In genomic region chr16:10950393-10950792, GRCh38 we compare ENCODE assay signal across 17 cellular contexts. TPM values are rescaled to one million over a fixed set of nuclear protein-coding genes. Genes with fewer than 3 reads are reported as not detected.
DNase-seq lines count a peak whose midpoint lies in the region; ATAC-seq, FAIRE-seq and TF ChIP-seq lines count a peak whose summit lies in the region.
"Had no signal": no experiment of that assay in that cellular context is flagged by ENCODE, and none has a peak within 500 bp of the region (broad histone marks: within the 10 kb centered on the region; RNA-seq: fewer than 3 reads in every experiment).

No MANE protein-coding gene starts in this region.

- FAIRE-seq in H54 (lab: Jason Lieb, UNC), result peak; percentile 27
- FAIRE-seq: GM18507 had no signal

- no peak for TF ChIP-seq CTCF in CD4-positive, alpha-beta T cell (IDR thresholded peaks at IDR 0.05)

- intact Hi-C loops in CD4-positive, alpha-beta T cell (cut with DNase I, micrococcal nuclease), result loop anchor here in 1 of 2 experiments (5.0 kb wide), 1 partner anchor 1117 kb away; no protein-coding TSS in a partner anchor

- H3K27me3 Mint-ChIP-seq in CD4-positive, alpha-beta T cell, result no peaks in the 10 kb centered on the region
- H3K27me3 Mint-ChIP-seq: activated CD4-positive, alpha-beta memory T cell treated with anti-CD3 and anti-CD28 coated beads, Interleukin-2, amount 10 ng/mL, durations not matched to agents 7 days and 5 days had no signal

- TF ChIP-seq POLR2A in H54 (IDR thresholded peaks at IDR 0.05; ENCODE audit: low read depth, low read length), result no peak

- H3K4me3 Mint-ChIP-seq in CD4-positive, alpha-beta T cell, result no peak overlapping the region
- H3K4me3 Mint-ChIP-seq: activated CD4-positive, alpha-beta memory T cell treated with anti-CD3 and anti-CD28 coated beads, Interleukin-2, amount 10 ng/mL, durations not matched to agents 7 days and 5 days; natural killer cell had no signal

- H3K27ac Mint-ChIP-seq in CD4-positive, alpha-beta T cell, result no peak overlapping the region
- H3K27ac Mint-ChIP-seq: activated CD4-positive, alpha-beta memory T cell treated with anti-CD3 and anti-CD28 coated beads, Interleukin-2, amount 10 ng/mL, durations not matched to agents 7 days and 5 days had no signal

- H3K27ac ChIP-seq in CD4-positive, alpha-beta T cell (ENCODE audit: low read depth, low read length), result no peak overlapping the region
- H3K27ac ChIP-seq: SJCRH30, thoracic aorta had no signal

- CTCF ChIA-PET in CD4-positive, alpha-beta T cell (lab: Charles Lee), result interaction anchor here (1.3 kb wide), 1 partner anchor 14 kb away, joined by 3 read pairs; no protein-coding TSS in a partner anchor

- no peaks in the 10 kb centered on the region for H3K36me3 Mint-ChIP-seq in CD4-positive, alpha-beta T cell (ENCODE audit: low read depth)
- H3K36me3 Mint-ChIP-seq: natural killer cell had no signal

- DNase-seq in A172 (ENCODE audit: low spot score) (peak; percentile 24), H54 (ENCODE audit: insufficient read length, low spot score) (no peak), amniotic epithelial cell (ENCODE audit: low read depth) (peak; percentile 46), iris pigment epithelial cell (ENCODE audit: low read depth) (peak; percentile 62), DMS53 (lab: John Stamatoyannopoulos, UW) (no peak)
- no peak for DNase-seq in CD4-positive, alpha-beta T cell
- DNase-seq: activated CD4-positive, alpha-beta memory T cell treated with anti-CD3 and anti-CD28 coated beads, Interleukin-2, amount 10 ng/mL, durations not matched to agents 7 days and 5 days; aorta; dermis blood vessel endothelial cell; natural killer cell; NCI-H1930; SJCRH30 had no signal

- POLR2A ChIA-PET in CD4-positive, alpha-beta T cell (lab: Charles Lee), result interaction anchor here (4.3 kb wide), 1 partner anchor 305 kb away, joined by 19 read pairs; the partner anchor contains the start of gene SOCS1

- ATAC-seq in CD4-positive, alpha-beta T cell (ENCODE audit: poor library complexity), result no peak
- ATAC-seq in HG03565 (IDR thresholded peaks at IDR 0.05; ENCODE audit: unreplicated experiment), result no peak
- ATAC-seq in HG03159 (IDR thresholded peaks at IDR 0.05; ENCODE audit: unreplicated experiment), result no peak
- ATAC-seq: natural killer cell had no signal

- H3K4me1 Mint-ChIP-seq in CD4-positive, alpha-beta T cell (ENCODE audit: low read depth), result peaks cover 69% of the 10 kb centered on the region

- H3K9me3 ChIP-seq in CD4-positive, alpha-beta T cell (ENCODE audit: control insufficient read depth, low read length), result no peaks in the 10 kb centered on the region
- H3K9me3 ChIP-seq: SJCRH30, thoracic aorta had no signal

- no peaks in the 10 kb centered on the region for H3K9me3 Mint-ChIP-seq in CD4-positive, alpha-beta T cell
- H3K9me3 Mint-ChIP-seq: activated CD4-positive, alpha-beta memory T cell treated with anti-CD3 and anti-CD28 coated beads, Interleukin-2, amount 10 ng/mL, durations not matched to agents 7 days and 5 days; activated T-helper 2 cell treated with anti-CD3 and anti-CD28 coated beads, Interferon-gamma antibody, Interleukin-2, Interleukin-4, amounts not matched to agents 10 μg/mL and 5 μg/mL and 100 μg/mL, durations not matched to agents 14 hours and 24 hours and 36 hours; natural killer cell had no signal

- H3K27me3 ChIP-seq in CD4-positive, alpha-beta T cell (ENCODE audit: control insufficient read depth, insufficient read depth, low read length), result no peaks in the 10 kb centered on the region
- H3K27me3 ChIP-seq: SJCRH30 had no signal

RNA-seq across cellular contexts. Expression of gene CLEC16A, which starts 6.0 kb away (rescaled TPM):
- 13.3 and 17.3 TPM in 2 replicates for total RNA-seq in A172 (2014; rRNA removed; shearing (Covaris generic))
- 10 to 100 TPM; 21.7 to 22.7 TPM for total RNA-seq in CD4-positive, alpha-beta T cell

RNA-seq across cellular contexts. Expression of gene DEXI, which starts 8.1 kb away (rescaled TPM):
- 65.9 and 66.5 TPM in 2 replicates for total RNA-seq in A172 (2014; rRNA removed; shearing (Covaris generic))
- 1 to 10 TPM; 5.8 to 7.2 TPM for total RNA-seq in CD4-positive, alpha-beta T cell

Comparison
In these comparisons a context has a peak if more than half of its experiments do, and no peak if none do; other contexts are left out.
1. DNase-seq: peak in A172 (single experiment), amniotic epithelial cell (single experiment) and iris pigment epithelial cell (single experiment); none in H54 (single experiment), CD4-positive, alpha-beta T cell (0 of 10) and DMS53 (single experiment).